Comparison of ENCODE assay signal across 12 cellular contexts in genomic region chr11:32087602-32088001, GRCh38. TPM values are rescaled to one million over a fixed set of nuclear protein-coding genes. Genes with fewer than 3 reads are reported as not detected.
DNase-seq lines count a peak whose midpoint lies in the region; ATAC-seq and TF ChIP-seq lines count a peak whose summit lies in the region.
"Had no signal": no experiment of that assay in that cellular context is flagged by ENCODE, and none has a peak within 500 bp of the region (broad histone marks: within the 10 kb centered on the region; RNA-seq: fewer than 3 reads in every experiment).

No MANE protein-coding gene starts in this region.

- H3K4me1 ChIP-seq in ACC112 (ENCODE audit: control insufficient read depth, insufficient read depth, low read length, unreplicated experiment) (peaks cover 31% of the 10 kb centered on the region), SJCRH30 (peaks cover 36% of the 10 kb centered on the region), gastrocnemius medialis (peaks cover 0 to 10% of the 10 kb centered on the region in 2 donors)

- H3K36me3 ChIP-seq in ACC112 (ENCODE audit: insufficient read depth, low read length): no peaks in the 10 kb centered on the region; the same call in 1 of the 2 replicates
- H3K36me3 ChIP-seq in SJCRH30: peaks cover 4% of the 10 kb centered on the region; the same call in 1 of the 2 replicates
- no peaks in the 10 kb centered on the region for H3K36me3 ChIP-seq in gastrocnemius medialis

- H3K79me2 ChIP-seq in ACC112 (ENCODE audit: control insufficient read depth, insufficient read depth, low read length, unreplicated experiment): peaks cover 19% of the 10 kb centered on the region

- H3K9me3 ChIP-seq in SJCRH30 (replicated peaks): no peaks in the 10 kb centered on the region
- no peaks in the 10 kb centered on the region for H3K9me3 ChIP-seq in gastrocnemius medialis

- peak overlapping the region; percentile 12 for H2AFZ ChIP-seq in ACC112 (ENCODE audit: low read length, unreplicated experiment)

- intact Hi-C loops in gastrocnemius medialis (cut with DNase I; ENCODE audit: low total_unique reads): no loop called here
- intact Hi-C loops in dorsolateral prefrontal cortex (cut with DNase I): no loop called here

- H3K4me3 ChIP-seq in ACC112 (ENCODE audit: low read depth, low read length) (peak overlapping the region; percentile 54), SJCRH30 (peak overlapping the region; percentile 19; the same call in 1 of the 2 replicates), fibroblast of pulmonary artery (replicated peaks; ENCODE audit: low read depth, low read length) (peak overlapping the region; percentile 36), gastrocnemius medialis (no peak overlapping the region), dorsolateral prefrontal cortex (no peak overlapping the region)

- H3K27ac ChIP-seq in ACC112 (ENCODE audit: low read depth, low read length): peak overlapping the region; percentile 96
- H3K27ac ChIP-seq in SJCRH30: peak overlapping the region; percentile 63
- peak overlapping the region in 1 of 4 donors; percentile 25 for H3K27ac ChIP-seq in gastrocnemius medialis
- H3K27ac ChIP-seq in dorsolateral prefrontal cortex: peak overlapping the region in 12 of 59 donors; percentile 1 to 76 (median 32)

- peak; percentile 22 for ATAC-seq in GM18868 (IDR thresholded peaks at IDR 0.05; ENCODE audit: unreplicated experiment)
- ATAC-seq in gastrocnemius medialis: no peak
- no peak for ATAC-seq in GM18505 (IDR thresholded peaks at IDR 0.05; ENCODE audit: unreplicated experiment)
- ATAC-seq: T-cell had no signal

- TF ChIP-seq POLR2A in gastrocnemius medialis (IDR thresholded peaks at IDR 0.05): no peak
- no peak for TF ChIP-seq POLR2A in GM18505 (IDR thresholded peaks at IDR 0.05; ENCODE audit: borderline replicate concordance, extremely low read depth, insufficient read depth, insufficient read length)

- H3K27me3 ChIP-seq in ACC112 (ENCODE audit: insufficient read depth, low read length) (no peaks in the 10 kb centered on the region), SJCRH30 (no peaks in the 10 kb centered on the region), gastrocnemius medialis (no peaks in the 10 kb centered on the region), dorsolateral prefrontal cortex (peaks cover 0 to 47% (median 0%) of the 10 kb centered on the region in 45 donors)

- peak in 1 of 2 experiments; percentile 44 for DNase-seq in SJCRH30
- DNase-seq in fibroblast of pulmonary artery (ENCODE audit: low read depth): peak; percentile 87
- DNase-seq in gastrocnemius medialis: no peak
- no peak for DNase-seq in dorsolateral prefrontal cortex
- DNase-seq in NCI-H1694 treated with DMSO at 0.1 percent for 48 hours (lab: John Stamatoyannopoulos, UW): no peak
- DNase-seq: CD4-positive, CD25-positive, alpha-beta regulatory T cell; immature natural killer cell; posterior cingulate gyrus; T-cell had no signal

- no peak for TF ChIP-seq CTCF in fibroblast of pulmonary artery (IDR thresholded peaks at IDR 0.05; ENCODE audit: low read length, missing control alignments)
- no peak for TF ChIP-seq CTCF in gastrocnemius medialis (IDR thresholded peaks at IDR 0.05 in 4 of 5, conservative IDR thresholded peaks at IDR 0.05 in 1 of 5)
- TF ChIP-seq CTCF in dorsolateral prefrontal cortex (IDR thresholded peaks at IDR 0.05 in 54 of 56, conservative IDR thresholded peaks at IDR 0.05 in 2 of 56; ENCODE audit: low read depth in 1 of 56, partially characterized antibody in 56 of 56): no peak

- in situ Hi-C loops in gastrocnemius medialis (cut with MboI; ENCODE audit: low sequenced_read_pairs in 4 of 4): no loop called here

RNA-seq across cellular contexts. Expression of gene RCN1, which starts 3.3 kb away (rescaled TPM):
- total RNA-seq in SJCRH30 (2014; rRNA removed; shearing (Covaris generic)): 200 and 214 TPM in 2 replicates
- total RNA-seq in gastrocnemius medialis (10 to 100 TPM; 14.7 to 27.0 (median 18.1) TPM), dorsolateral prefrontal cortex (10 to 100 TPM; 10.1 to 64.8 (median 24.4) TPM)

Comparison
In these comparisons a context has a peak if more than half of its experiments do, and no peak if none do; other contexts are left out.
1. H3K4me3 ChIP-seq: peak in ACC112 (single experiment), SJCRH30 (single experiment) and fibroblast of pulmonary artery (single experiment); none in gastrocnemius medialis (0 of 4) and dorsolateral prefrontal cortex (0 of 59).